Comparison of ENCODE assay signal across 22 cellular contexts in genomic region chrX:50003927-50004326, GRCh38.
A peak's percentile ranks its signal among the peaks of the same experiment; 100 is the strongest.
DNase-seq lines count a peak whose midpoint lies in the region; FAIRE-seq and TF ChIP-seq lines count a peak whose summit lies in the region.
"Had no signal": no experiment of that assay in that cellular context is flagged by ENCODE, and none has a peak within 500 bp of the region (broad histone marks: within the 10 kb centered on the region; RNA-seq: fewer than 3 reads in every experiment).

No MANE protein-coding gene starts in this region.

- no peaks in the 10 kb centered on the region for H3K27me3 ChIP-seq in bronchial epithelial cell (ENCODE audit: control insufficient read depth, insufficient read depth, low read length)
- peaks cover 2% of the 10 kb centered on the region for H3K27me3 ChIP-seq in osteoblast (ENCODE audit: insufficient read depth, low read length)
- H3K27me3 ChIP-seq: BE2C had no signal

- no peak for DNase-seq in GM12891 (ENCODE audit: insufficient read length, low spot score)
- peak; percentile 34 for DNase-seq in NCI-H226
- DNase-seq in bronchial epithelial cell (ENCODE audit: low read depth), result peak; percentile 52
- peak; percentile 32 for DNase-seq in osteoblast (ENCODE audit: insufficient read length, low spot score, missing footprints)
- DNase-seq in NCI-H2227 treated with DMSO at 0.1 percent for 48 hours (lab: John Stamatoyannopoulos, UW), result no peak
- no peak for DNase-seq in DMS 273 treated with DMSO at 0.1 percent for 48 hours (lab: John Stamatoyannopoulos, UW)
- no peak for DNase-seq in activated T-cell treated with anti-CD3 and anti-CD28 coated beads for 4 hours
- DNase-seq: ACHN; BE2C; C1 segment of cervical spinal cord; CD4-positive, CD25-positive, alpha-beta regulatory T cell; CD8-positive, alpha-beta memory T cell; COR-L47; DMS153; DND-41; EL; GM23248 had no signal

- no peak overlapping the region for H2AFZ ChIP-seq in osteoblast (ENCODE audit: low read length)
- H2AFZ ChIP-seq: GM23248 had no signal

- no peak for TF ChIP-seq CTCF in bronchial epithelial cell (IDR thresholded peaks at IDR 0.05; ENCODE audit: insufficient read depth, low read length, severe bottlenecking)
- TF ChIP-seq CTCF in osteoblast (IDR thresholded peaks at IDR 0.05; ENCODE audit: extremely low read depth, low read depth, low read length), result no peak

- H4K20me1 ChIP-seq in osteoblast (ENCODE audit: insufficient read depth, low read length), result peaks cover 6% of the 10 kb centered on the region

- H3K36me3 ChIP-seq in bronchial epithelial cell (ENCODE audit: control insufficient read depth, insufficient read depth, low read length) (no peaks in the 10 kb centered on the region), osteoblast (ENCODE audit: insufficient read depth, low read length) (no peaks in the 10 kb centered on the region)
- H3K36me3 ChIP-seq: BE2C, HAP-1 had no signal

- peak; percentile 63 for FAIRE-seq in GM12891 (lab: Jason Lieb, UNC)
- peak; percentile 52 for FAIRE-seq in bronchial epithelial cell (lab: Jason Lieb, UNC)
- FAIRE-seq: A204.1, D721Med, GM12878, GM19239 had no signal

- H3K4me2 ChIP-seq in osteoblast (ENCODE audit: insufficient read depth, low read length), result no peak overlapping the region

- H3K4me1 ChIP-seq in osteoblast (ENCODE audit: insufficient read depth, low read length), result no peaks in the 10 kb centered on the region
- H3K4me1 ChIP-seq: BE2C, HAP-1 had no signal

- no peak overlapping the region for H3K27ac ChIP-seq in osteoblast (ENCODE audit: low read depth, low read length)
- H3K27ac ChIP-seq: GM23248 had no signal

- no peaks in the 10 kb centered on the region for H3K9me3 ChIP-seq in osteoblast (ENCODE audit: low read depth, low read length)
- H3K9me3 ChIP-seq: BE2C, HAP-1 had no signal

- H3K4me3 ChIP-seq in bronchial epithelial cell (ENCODE audit: low read depth, low read length) (no peak overlapping the region), osteoblast (ENCODE audit: insufficient read depth, low read length) (no peak overlapping the region)
- H3K4me3 ChIP-seq: GM12878, GM23248, HAP-1 had no signal

- no peaks in the 10 kb centered on the region for H3K79me2 ChIP-seq in osteoblast (ENCODE audit: insufficient read depth, low read length)

- TF ChIP-seq POLR2A in GM12891 (IDR thresholded peaks at IDR 0.05; ENCODE audit: low read depth, low read length), result no peak

TF ChIP-seq in GM12891, 5 proteins besides CTCF, POLR2A, EP300 and RAD21:
- TF ChIP-seq POLR2AphosphoS5 (IDR thresholded peaks at IDR 0.05; ENCODE audit: low read depth, low read length) (no peak), SPI1 (IDR thresholded peaks at IDR 0.05; ENCODE audit: low read depth, low read length) (no peak), POU2F2 (IDR thresholded peaks at IDR 0.05; ENCODE audit: low read depth, low read length) (no peak), TAF1 (IDR thresholded peaks at IDR 0.05; ENCODE audit: low read depth, low read length) (no peak)
TF ChIP-seq in GM12891: peak in this region for 0.

Comparison
In these comparisons a context has a peak if more than half of its experiments do, and no peak if none do; other contexts are left out.
1. DNase-seq: peak in NCI-H226 (single experiment), bronchial epithelial cell (single experiment) and osteoblast (single experiment); none in GM12891 (single experiment), NCI-H2227 treated with DMSO at 0.1 percent for 48 hours (single experiment), DMS 273 treated with DMSO at 0.1 percent for 48 hours (single experiment) and activated T-cell treated with anti-CD3 and anti-CD28 coated beads for 4 hours (single experiment).